Comparison of ENCODE assay signal across 11 cellular contexts in the genomic region with DNA sequence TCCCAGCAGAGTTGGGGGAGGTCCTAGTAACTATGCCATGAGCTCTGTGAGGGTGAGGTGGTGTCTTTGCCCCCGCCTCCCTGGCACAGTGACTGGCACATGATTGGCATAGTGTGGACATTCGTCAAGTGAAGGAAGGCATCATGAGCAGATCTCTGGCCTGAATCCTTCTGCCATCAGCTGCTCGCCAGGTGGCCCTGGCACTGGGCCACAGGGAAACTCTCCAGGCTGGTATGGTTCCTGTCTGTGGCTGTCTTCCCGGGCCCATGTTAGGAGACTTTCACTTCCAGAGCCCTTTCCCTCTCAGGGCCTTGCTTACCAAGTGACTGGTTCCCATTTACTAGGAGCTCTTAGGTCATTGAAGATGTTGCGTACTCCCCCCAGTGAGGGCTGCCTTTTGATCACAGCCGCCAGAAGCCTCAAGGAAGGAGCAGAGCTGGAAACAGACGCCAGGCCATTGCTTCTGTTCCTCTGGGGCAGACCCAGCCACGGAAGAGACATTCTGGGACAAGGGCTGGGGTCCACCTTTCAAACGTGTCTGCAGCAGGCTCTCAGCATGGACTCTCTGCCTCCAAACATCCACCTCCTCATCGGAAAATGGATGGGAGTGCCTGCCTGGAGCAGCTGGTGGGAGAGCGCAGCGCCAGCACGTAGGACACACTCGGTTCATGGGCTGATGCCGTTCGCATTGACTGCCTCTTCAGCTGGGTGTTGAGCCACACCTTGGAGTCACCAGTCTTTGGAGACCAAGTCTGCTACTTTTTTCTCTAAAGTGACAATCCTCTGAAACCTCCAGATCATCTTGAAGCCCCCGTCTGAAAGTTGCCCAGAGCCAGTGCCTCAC.
A peak's percentile ranks its signal among the peaks of the same experiment; 100 is the strongest.
DNase-seq lines count a peak whose midpoint lies in the region; ATAC-seq and TF ChIP-seq lines count a peak whose summit lies in the region.
"Had no signal": no experiment of that assay in that cellular context is flagged by ENCODE, and none has a peak within 500 bp of the region (broad histone marks: within the 10 kb centered on the region; RNA-seq: fewer than 3 reads in every experiment).

No MANE protein-coding gene starts in this region.

- H3K4me3 Mint-ChIP-seq in IgD-negative memory B cell: peak overlapping the region in 1 of 4 donors; percentile 14
- H3K4me3 Mint-ChIP-seq: immature natural killer cell had no signal

- intact Hi-C loops in psoas muscle (cut with DNase I): loop anchor here in 1 of 2 donors (5.0 kb wide), 2 partner anchors 95 to 115 kb away; no protein-coding TSS in a partner anchor

- H3K4me1 Mint-ChIP-seq in IgD-negative memory B cell: peaks cover 29 to 32% (median 31%) of the 10 kb centered on the region in 3 donors

- no peak for TF ChIP-seq CTCF in psoas muscle (IDR thresholded peaks at IDR 0.05)

- no peaks in the 10 kb centered on the region for H3K27me3 ChIP-seq in endocrine pancreas (ENCODE audit: control insufficient read depth, insufficient read depth, low read length)
- H3K27me3 ChIP-seq in psoas muscle (ENCODE audit: insufficient read depth in 3 of 3, low read length in 2 of 3): no peaks in the 10 kb centered on the region

- H3K36me3 ChIP-seq in endocrine pancreas (ENCODE audit: control insufficient read depth, insufficient read depth, low read length) (peaks cover 15% of the 10 kb centered on the region), psoas muscle (ENCODE audit: insufficient read depth in 1 of 2, low read depth in 1 of 2) (peaks cover 3 to 65% of the 10 kb centered on the region in 2 donors)

- peak overlapping the region; percentile 22 to 87 (median 59) for H3K27ac Mint-ChIP-seq in IgD-negative memory B cell

- H3K36me3 Mint-ChIP-seq in IgD-negative memory B cell: peaks cover 9% of the 10 kb centered on the region

- H3K9ac ChIP-seq in endocrine pancreas (ENCODE audit: control insufficient read depth, insufficient read depth, low read length): peak overlapping the region; percentile 38

- no peaks in the 10 kb centered on the region for H3K9me3 Mint-ChIP-seq in IgD-negative memory B cell
- H3K9me3 Mint-ChIP-seq: immature natural killer cell had no signal

- no peaks in the 10 kb centered on the region for H3K4me1 ChIP-seq in endocrine pancreas (ENCODE audit: control insufficient read depth, insufficient read depth, low read length)
- peaks cover 48% of the 10 kb centered on the region for H3K4me1 ChIP-seq in psoas muscle

- DNase-seq in NCI-H2196 treated with DMSO at 0.1 percent for 48 hours (lab: John Stamatoyannopoulos, UW; ENCODE audit: unreplicated experiment): peak; percentile 58
- peak; percentile 84 to 94 for DNase-seq in psoas muscle
- no peak for DNase-seq in OCI-M2 (lab: John Stamatoyannopoulos, UW; ENCODE audit: unreplicated experiment)
- DNase-seq: activated CD4-positive, alpha-beta T cell treated with anti-CD3 and anti-CD28 coated beads, Interleukin-2, amount 50 U/mL, for 1 hour; immature natural killer cell; SHP77 treated with DMSO at 0.1 percent for 48 hours had no signal

- WGBS in psoas muscle, 3 donors: 50 to 61% (median 51%) methylated on average over 17 of the region's 17 CpGs

- peak overlapping the region; percentile 92 for H3K27ac ChIP-seq in psoas muscle
- H3K27ac ChIP-seq: epithelial cell of prostate had no signal

- ATAC-seq in psoas muscle: peak; percentile 71 to 81 (median 76)
- no peak for ATAC-seq in GM18511 (IDR thresholded peaks at IDR 0.05; ENCODE audit: unreplicated experiment)
- no peak for ATAC-seq in HG02970 (IDR thresholded peaks at IDR 0.05; ENCODE audit: low FRiP score, unreplicated experiment)

- H3K4me3 ChIP-seq in endocrine pancreas (ENCODE audit: control insufficient read depth, insufficient read depth, low read length): no peak overlapping the region
- peak overlapping the region; percentile 17 for H3K4me3 ChIP-seq in psoas muscle

- H3K9me3 ChIP-seq in endocrine pancreas (ENCODE audit: control insufficient read depth, low read length): no peaks in the 10 kb centered on the region
- no peaks in the 10 kb centered on the region for H3K9me3 ChIP-seq in psoas muscle

- H3K27me3 Mint-ChIP-seq in IgD-negative memory B cell: no peaks in the 10 kb centered on the region

Comparison
In these comparisons a context has a peak if more than half of its experiments do, and no peak if none do; other contexts are left out.
1. ATAC-seq: peak in psoas muscle (4 of 4); none in GM18511 (single experiment) and HG02970 (single experiment).